39 cellular contexts compared by ENCODE assay signal in genomic region chr2:105649534-105649933, GRCh38.
"Had no signal": no experiment of that assay in that cellular context is flagged by ENCODE, and none has a peak within 500 bp of the region (broad histone marks: within the 10 kb centered on the region; RNA-seq: fewer than 3 reads in every experiment).

No MANE protein-coding gene starts in this region.

- H3K27ac ChIP-seq: adrenal gland, body of pancreas, brain microvascular endothelial cell, breast epithelium, cardiac muscle cell, VCaP had no signal

- H3K9me3 ChIP-seq: adrenal gland, body of pancreas, breast epithelium had no signal

- FAIRE-seq: astrocyte, TTC549 had no signal

- H3K27ac Mint-ChIP-seq: activated B cell treated with CpG ODN at 0.5 μM for 24 hours; activated CD4-positive, alpha-beta memory T cell treated with anti-CD3 and anti-CD28 coated beads for 36 hours; activated CD8-positive, alpha-beta T cell treated with anti-CD3 and anti-CD28 coated beads for 36 hours; activated naive CD4-positive, alpha-beta T cell treated with anti-CD3 and anti-CD28 coated beads for 36 hours; activated naive CD4-positive, alpha-beta T cell treated with anti-CD3 and anti-CD28 coated beads, Interleukin-2, amount 50 U/mL, for 72 hours; activated naive CD8-positive, alpha-beta T cell treated with anti-CD3 and anti-CD28 coated beads for 36 hours; activated T-cell treated with anti-CD3 and anti-CD28 coated beads, Interleukin-2, amount 50 U/mL, for 72 hours; activated T-helper 1 cell treated with anti-CD3 and anti-CD28 coated beads, Interleukin-12 subunit alpha, Interleukin-12 subunit beta, Interleukin-2, Interleukin-4 antibody, amounts not matched to agents 30 ng/mL and 10 ng/mL and 1 ng/mL, durations not matched to agents 14 hours and 24 hours and 36 hours; activated T-helper 17 cell treated with anti-CD3 and anti-CD28 coated beads, Interleukin-2, amount 50 U/mL, for 72 hours; T-helper 1 cell treated with Interleukin-12 subunit alpha and Interleukin-12 subunit beta and Interleukin-4 antibody, amounts not matched to agents 30 μg/mL and 1 μg/mL, for 36 hours; T-helper 2 cell treated with Interferon-gamma antibody and Interleukin-4, amounts not matched to agents 5 μg/mL and 100 μg/mL, for 36 hours had no signal

- H3K27me3 ChIP-seq: adrenal gland, body of pancreas, breast epithelium, cardiac muscle cell had no signal

- H3K9me3 Mint-ChIP-seq: activated CD4-positive, alpha-beta memory T cell treated with anti-CD3 and anti-CD28 coated beads for 36 hours; activated naive CD8-positive, alpha-beta T cell treated with anti-CD3 and anti-CD28 coated beads for 36 hours; activated T-cell treated with anti-CD3 and anti-CD28 coated beads, Interleukin-2, amount 50 U/mL, for 72 hours; activated T-helper 1 cell treated with anti-CD3 and anti-CD28 coated beads, Interleukin-12 subunit alpha, Interleukin-12 subunit beta, Interleukin-2, Interleukin-4 antibody, amounts not matched to agents 30 ng/mL and 10 ng/mL and 1 ng/mL, durations not matched to agents 14 hours and 24 hours and 36 hours; central memory CD8-positive, alpha-beta T cell; T-helper 1 cell treated with Interleukin-12 subunit alpha and Interleukin-12 subunit beta and Interleukin-4 antibody, amounts not matched to agents 30 μg/mL and 1 μg/mL, for 36 hours had no signal

- H3K4me1 ChIP-seq: adrenal gland, breast epithelium had no signal

- H3K36me3 Mint-ChIP-seq: activated CD4-positive, alpha-beta memory T cell treated with anti-CD3 and anti-CD28 coated beads for 36 hours had no signal

- H3K4me3 Mint-ChIP-seq: activated B cell treated with CpG ODN at 0.5 μM for 24 hours; activated CD4-positive, alpha-beta memory T cell treated with anti-CD3 and anti-CD28 coated beads for 36 hours; activated CD4-positive, alpha-beta T cell treated with anti-CD3 and anti-CD28 coated beads for 36 hours; activated CD8-positive, alpha-beta T cell treated with anti-CD3 and anti-CD28 coated beads for 36 hours; activated naive CD4-positive, alpha-beta T cell treated with anti-CD3 and anti-CD28 coated beads for 36 hours; activated naive CD8-positive, alpha-beta T cell treated with anti-CD3 and anti-CD28 coated beads for 36 hours; activated T-cell treated with anti-CD3 and anti-CD28 coated beads, Interleukin-2, amount 50 U/mL, for 4 hours; activated T-cell treated with anti-CD3 and anti-CD28 coated beads, Interleukin-2, amount 50 U/mL, for 72 hours; activated T-helper 1 cell treated with anti-CD3 and anti-CD28 coated beads, Interleukin-12 subunit alpha, Interleukin-12 subunit beta, Interleukin-2, Interleukin-4 antibody, amounts not matched to agents 30 ng/mL and 10 ng/mL and 1 ng/mL, durations not matched to agents 14 hours and 24 hours and 36 hours; activated T-helper 17 cell treated with anti-CD3 and anti-CD28 coated beads, Interleukin-2, amount 50 U/mL, for 72 hours; central memory CD8-positive, alpha-beta T cell; T-helper 1 cell treated with Interleukin-12 subunit alpha and Interleukin-12 subunit beta and Interleukin-4 antibody, amounts not matched to agents 30 μg/mL and 1 μg/mL, for 36 hours; T-helper 2 cell treated with Interferon-gamma antibody and Interleukin-4, amounts not matched to agents 5 μg/mL and 100 μg/mL, for 36 hours had no signal

- H3K27me3 Mint-ChIP-seq: activated B cell treated with CpG ODN at 0.5 μM for 24 hours; activated CD4-positive, alpha-beta memory T cell treated with anti-CD3 and anti-CD28 coated beads for 36 hours; activated CD4-positive, alpha-beta T cell treated with anti-CD3 and anti-CD28 coated beads for 36 hours; activated CD8-positive, alpha-beta T cell treated with anti-CD3 and anti-CD28 coated beads for 36 hours; activated naive CD8-positive, alpha-beta T cell treated with anti-CD3 and anti-CD28 coated beads for 36 hours; activated T-helper 17 cell treated with anti-CD3 and anti-CD28 coated beads, Interleukin-2, amount 50 U/mL, for 72 hours had no signal

- H3K36me3 ChIP-seq: adrenal gland, brain microvascular endothelial cell, breast epithelium, cardiac muscle cell had no signal

- H3K4me1 Mint-ChIP-seq: activated B cell treated with CpG ODN at 0.5 μM for 24 hours; activated T-helper 17 cell treated with anti-CD3 and anti-CD28 coated beads, Interleukin-2, amount 50 U/mL, for 72 hours; central memory CD8-positive, alpha-beta T cell had no signal

- H3K4me3 ChIP-seq: adrenal gland, body of pancreas, breast epithelium, cardiac muscle cell had no signal

- DNase-seq: activated B cell treated with CpG ODN at 0.5 μM for 24 hours; activated CD4-positive, alpha-beta memory T cell treated with anti-CD3 and anti-CD28 coated beads for 36 hours; activated CD4-positive, alpha-beta T cell treated with anti-CD3 and anti-CD28 coated beads for 36 hours; activated CD4-positive, alpha-beta T cell treated with anti-CD3 and anti-CD28 coated beads for 48 hours; activated CD4-positive, alpha-beta T cell treated with anti-CD3 and anti-CD28 coated beads, Interleukin-2, amount 50 U/mL, for 1 hour; activated CD4-positive, alpha-beta T cell treated with anti-CD3 and anti-CD28 coated beads, Interleukin-2, amount 50 U/mL, for 4 hours; activated CD4-positive, CD25-positive, alpha-beta regulatory T cell treated with anti-CD3 and anti-CD28 coated beads, Interleukin-2, amount 50 U/mL, for 72 hours; activated CD8-positive, alpha-beta memory T cell treated with anti-CD3 and anti-CD28 coated beads, Interleukin-2, amount 50 U/mL, for 4 hours; activated CD8-positive, alpha-beta T cell treated with anti-CD3 and anti-CD28 coated beads for 36 hours; activated effector memory CD4-positive, alpha-beta T cell treated with anti-CD3 and anti-CD28 coated beads, Interleukin-2, amount 50 U/mL, for 16 hours; activated gamma-delta T cell treated with Interleukin-2 at 50 U/mL for 16 hours; activated naive CD4-positive, alpha-beta T cell; activated naive CD4-positive, alpha-beta T cell treated with anti-CD3 and anti-CD28 coated beads for 36 hours; activated naive CD4-positive, alpha-beta T cell treated with anti-CD3 and anti-CD28 coated beads, Interleukin-2, amount 50 U/mL, for 16 hours; activated naive CD8-positive, alpha-beta T cell treated with anti-CD3 and anti-CD28 coated beads for 36 hours; activated T-cell treated with anti-CD3 and anti-CD28 coated beads for 4 hours; activated T-cell treated with anti-CD3 and anti-CD28 coated beads, Interleukin-2, amount 50 U/mL, for 1 hour; activated T-cell treated with anti-CD3 and anti-CD28 coated beads, Interleukin-2, amount 50 U/mL, for 4 hours; activated T-cell treated with anti-CD3 and anti-CD28 coated beads, Interleukin-2, amount 50 U/mL, for 72 hours; adrenal gland; amniotic stem cell; aorta; body of pancreas; brain microvascular endothelial cell; cerebellar nuclear complex; T-helper 1 cell; T-helper 2 cell; T-helper 9 cell had no signal

- ATAC-seq: activated CD4-positive, alpha-beta T cell treated with anti-CD3 and anti-CD28 coated beads for 36 hours; activated CD8-positive, alpha-beta T cell treated with anti-CD3 and anti-CD28 coated beads for 36 hours; body of pancreas had no signal
